21 cellular contexts compared by ENCODE assay signal in the genomic region with DNA sequence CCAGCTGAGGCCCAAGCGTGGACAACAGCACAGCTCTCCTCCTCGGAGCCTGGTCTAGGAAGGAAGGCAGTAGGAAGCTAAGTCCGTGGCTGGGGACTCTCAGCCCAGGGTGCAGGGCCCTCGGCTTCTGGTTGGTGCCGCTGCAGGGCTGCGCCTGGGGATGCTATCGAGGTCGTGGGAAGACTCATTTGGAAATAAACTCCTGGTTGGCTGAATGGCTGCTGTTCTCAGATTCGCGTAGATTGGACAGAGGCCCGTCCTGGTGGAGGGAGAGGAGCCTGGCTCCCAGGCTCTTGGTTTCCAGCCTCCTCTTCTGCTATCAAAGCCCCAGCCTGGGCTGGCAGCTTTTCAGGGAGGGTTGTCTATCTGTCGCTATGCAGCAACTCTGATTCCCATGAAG.
DNase-seq lines count a peak whose midpoint lies in the region; ATAC-seq, FAIRE-seq and TF ChIP-seq lines count a peak whose summit lies in the region.
"Had no signal": no experiment of that assay in that cellular context is flagged by ENCODE, and none has a peak within 500 bp of the region (broad histone marks: within the 10 kb centered on the region; RNA-seq: fewer than 3 reads in every experiment).

No MANE protein-coding gene starts in this region.

- no peaks in the 10 kb centered on the region for H3K9me3 Mint-ChIP-seq in neural progenitor cell

- TF ChIP-seq CTCF in liver (IDR thresholded peaks at IDR 0.05; ENCODE audit: low read depth, low read length, missing input control) (no peak), HepG2 (CRISPR knock-in tag; IDR thresholded peaks at IDR 0.05) (no peak), neural progenitor cell (IDR thresholded peaks at IDR 0.05) (no peak)

- BruUV-seq in HepG2 (replicated peaks; lab: Mats Ljungman, UMichigan) = no TSS peak

- no peak for TF ChIP-seq POLR2A in HepG2 (IDR thresholded peaks at IDR 0.05; ENCODE audit: insufficient read depth in 1 of 2, low read depth in 2 of 2, low read length in 2 of 2)

- H3F3A ChIP-seq in neural progenitor cell (ENCODE audit: low read depth) = no peaks in the 10 kb centered on the region

- no peak overlapping the region for H3K9ac ChIP-seq in liver (ENCODE audit: low read depth in 1 of 2, low read length in 2 of 2)
- H3K9ac ChIP-seq in HepG2 (ENCODE audit: insufficient read depth, low read depth, low read length) = no peak overlapping the region
- no peak overlapping the region for H3K9ac ChIP-seq in neural progenitor cell
- H3K9ac ChIP-seq: BLaER1, parathyroid adenoma had no signal

- TF ChIP-seq RAD21 in liver (IDR thresholded peaks at IDR 0.05) = peak; percentile 26 to 57
- no peak for TF ChIP-seq RAD21 in HepG2 (CRISPR knock-in tag; IDR thresholded peaks at IDR 0.05)

- H2AFZ ChIP-seq in HepG2 (ENCODE audit: low read length) = no peak overlapping the region
- peak overlapping the region; percentile 57 for H2AFZ ChIP-seq in neural progenitor cell (replicated peaks)
- H2AFZ ChIP-seq: parathyroid adenoma had no signal

- H3K27me3 Mint-ChIP-seq in neural progenitor cell (ENCODE audit: insufficient read depth, low read depth) = peaks cover 2% of the 10 kb centered on the region
- H3K27me3 Mint-ChIP-seq: activated CD8-positive, alpha-beta memory T cell treated with anti-CD3 and anti-CD28 coated beads, Interleukin-2, amount 10 ng/mL, durations not matched to agents 7 days and 5 days; activated naive CD8-positive, alpha-beta T cell had no signal

- ATAC-seq in HepG2 (no peak; the same call in 2 of the 3 replicates), Right ventricle myocardium superior (ENCODE audit: poor library complexity) (no peak), HG03108 (IDR thresholded peaks at IDR 0.05; ENCODE audit: unreplicated experiment) (no peak)
- ATAC-seq: activated CD8-positive, alpha-beta memory T cell treated with anti-CD3 and anti-CD28 coated beads, Interleukin-2, amount 10 ng/mL, durations not matched to agents 7 days and 5 days; stimulated activated naive CD8-positive, alpha-beta T cell treated with anti-CD3 and anti-CD28 coated beads, Interleukin-15, Interleukin-2, amounts not matched to agents 100 U/mL and 50 U/mL, for 24 hours; T-cell had no signal

- H3K27me3 ChIP-seq in liver (ENCODE audit: control insufficient read depth in 4 of 4, insufficient read depth in 4 of 4, low read length in 3 of 4) = no peaks in the 10 kb centered on the region
- H3K27me3 ChIP-seq in HepG2 (ENCODE audit: control insufficient read depth in 1 of 2, insufficient read depth in 2 of 2, low read length in 2 of 2) = no peaks in the 10 kb centered on the region
- no peaks in the 10 kb centered on the region for H3K27me3 ChIP-seq in neural progenitor cell
- H3K27me3 ChIP-seq: BLaER1, upper lobe of left lung had no signal

- POLR2A ChIA-PET in HepG2 (lab: Yijun Ruan, JAX) = no interaction called here

- no peak overlapping the region for H3K4me3 Mint-ChIP-seq in neural progenitor cell
- H3K4me3 Mint-ChIP-seq: activated CD8-positive, alpha-beta memory T cell treated with anti-CD3 and anti-CD28 coated beads, Interleukin-2, amount 10 ng/mL, durations not matched to agents 7 days and 5 days; activated naive CD8-positive, alpha-beta T cell; brain; T-cell had no signal

- no peak overlapping the region for H3K27ac Mint-ChIP-seq in neural progenitor cell
- H3K27ac Mint-ChIP-seq: activated CD8-positive, alpha-beta memory T cell treated with anti-CD3 and anti-CD28 coated beads, Interleukin-2, amount 10 ng/mL, durations not matched to agents 7 days and 5 days; activated naive CD8-positive, alpha-beta T cell; brain; T-cell had no signal

- no peak for FAIRE-seq in HepG2 (lab: Jason Lieb, UNC)
- FAIRE-seq: A204.1 had no signal

- WGBS in liver = 85% methylated on average over 12 of the region's 12 CpGs
- 43% methylated on average over 8 of the region's 12 CpGs for WGBS in HepG2 (ENCODE audit: low lambda C conversion rate)

- H3K36me3 Mint-ChIP-seq in neural progenitor cell = no peaks in the 10 kb centered on the region
- H3K36me3 Mint-ChIP-seq: activated CD8-positive, alpha-beta memory T cell treated with anti-CD3 and anti-CD28 coated beads, Interleukin-2, amount 10 ng/mL, durations not matched to agents 7 days and 5 days; activated naive CD8-positive, alpha-beta T cell; brain; T-cell had no signal

- H3K4me2 ChIP-seq in HepG2 (ENCODE audit: low read depth, low read length) (no peak overlapping the region), neural progenitor cell (no peak overlapping the region)
- H3K4me2 ChIP-seq: BLaER1 had no signal

- H3K36me3 ChIP-seq in liver (ENCODE audit: control insufficient read depth in 4 of 4, insufficient read depth in 3 of 4, low read depth in 1 of 4, low read length in 3 of 4) = no peaks in the 10 kb centered on the region
- H3K36me3 ChIP-seq in HepG2 (replicated peaks in 1 of 2; ENCODE audit: control insufficient read depth in 1 of 2, insufficient read depth in 2 of 2, low read length in 2 of 2) = no peaks in the 10 kb centered on the region
- no peaks in the 10 kb centered on the region for H3K36me3 ChIP-seq in neural progenitor cell
- H3K36me3 ChIP-seq: BLaER1, upper lobe of left lung had no signal

- H3K4me1 Mint-ChIP-seq in neural progenitor cell = peaks cover 5% of the 10 kb centered on the region
- H3K4me1 Mint-ChIP-seq: activated CD8-positive, alpha-beta memory T cell treated with anti-CD3 and anti-CD28 coated beads, Interleukin-2, amount 10 ng/mL, durations not matched to agents 7 days and 5 days; T-cell had no signal

- H3K27ac ChIP-seq in liver (ENCODE audit: low read depth in 1 of 2, low read length in 2 of 2) (no peak overlapping the region), HepG2 (ENCODE audit: extremely low read length, insufficient read depth, low read length) (no peak overlapping the region), neural progenitor cell (no peak overlapping the region)
- H3K27ac ChIP-seq: BLaER1, parathyroid adenoma, upper lobe of left lung had no signal

- DNase-seq in HepG2 (ENCODE audit: low spot score) = no peak
- peak; percentile 44 for DNase-seq in Right ventricle myocardium superior
- DNase-seq in neural progenitor cell (ENCODE audit: low spot score) = no peak
- DNase-seq in cerebellar nuclear complex (lab: John Stamatoyannopoulos, UW) = no peak
- no peak for DNase-seq in NCI-H1417 treated with DMSO at 0.1 percent for 48 hours (lab: John Stamatoyannopoulos, UW)
- DNase-seq in activated CD4-positive, alpha-beta T cell treated with anti-CD3 and anti-CD28 coated beads, Interleukin-2, amount 50 U/mL, for 4 hours = no peak
- DNase-seq: activated CD4-positive, alpha-beta T cell treated with anti-CD3 and anti-CD28 coated beads for 4 hours; activated CD8-positive, alpha-beta memory T cell treated with anti-CD3 and anti-CD28 coated beads, Interleukin-2, amount 10 ng/mL, durations not matched to agents 7 days and 5 days; NCI-H1105 treated with DMSO at 0.1 percent for 48 hours; NCI-H524 treated with DMSO at 0.1 percent for 48 hours; SHP77 treated with DMSO at 0.1 percent for 48 hours; stimulated activated naive CD8-positive, alpha-beta T cell treated with anti-CD3 and anti-CD28 coated beads, Interleukin-15, Interleukin-2, amounts not matched to agents 100 U/mL and 50 U/mL, for 24 hours; T-cell had no signal

- TF ChIP-seq EP300 in HepG2 (IDR thresholded peaks at IDR 0.05; ENCODE audit: low read depth in 2 of 2, low read length in 2 of 2) (no peak), HepG2 (CRISPR knock-in tag; IDR thresholded peaks at IDR 0.05; ENCODE audit: borderline replicate concordance) (no peak)

- CTCF ChIA-PET in HepG2 (lab: Yijun Ruan, JAX; ENCODE audit: low intra/inter-chr PET ratio, low total read pairs) = no interaction called here

- no peaks in the 10 kb centered on the region for H3K9me3 ChIP-seq in liver (ENCODE audit: control insufficient read depth in 4 of 4, low read length in 3 of 4)
- H3K9me3 ChIP-seq in HepG2 (ENCODE audit: low read length) = no peaks in the 10 kb centered on the region
- H3K9me3 ChIP-seq in neural progenitor cell (ENCODE audit: low read depth) = no peaks in the 10 kb centered on the region
- H3K9me3 ChIP-seq: BLaER1, upper lobe of left lung had no signal

- H3K79me2 ChIP-seq in HepG2 (ENCODE audit: insufficient read depth, low read length) = no peaks in the 10 kb centered on the region
- no peaks in the 10 kb centered on the region for H3K79me2 ChIP-seq in neural progenitor cell (ENCODE audit: low read depth)
- H3K79me2 ChIP-seq: parathyroid adenoma had no signal

- in situ Hi-C loops in HepG2 (cut with HindIII; ENCODE audit: extremely low pct_ligation_motif_present, low pct_unique_long_range_greater_than_20kb) = no loop called here

- H3K4me1 ChIP-seq in liver (ENCODE audit: control insufficient read depth in 4 of 4, insufficient read depth in 4 of 4, low read length in 3 of 4) = no peaks in the 10 kb centered on the region
- no peaks in the 10 kb centered on the region for H3K4me1 ChIP-seq in HepG2 (ENCODE audit: insufficient read depth, low read length)
- no peaks in the 10 kb centered on the region for H3K4me1 ChIP-seq in neural progenitor cell
- H3K4me1 ChIP-seq: parathyroid adenoma, upper lobe of left lung had no signal

- no peaks in the 10 kb centered on the region for H4K20me1 ChIP-seq in HepG2 (ENCODE audit: insufficient read depth, low read length)
- no peaks in the 10 kb centered on the region for H4K20me1 ChIP-seq in neural progenitor cell (ENCODE audit: low read depth)
- H4K20me1 ChIP-seq: BLaER1 had no signal

- intact Hi-C loops in HepG2 (cut with micrococcal nuclease; ENCODE audit: unreplicated experiment) = no loop called here
- intact Hi-C loops in Right ventricle myocardium superior (cut with DNase I) = no loop called here

- H3K4me3 ChIP-seq in liver (ENCODE audit: low read depth in 1 of 3, low read length in 3 of 3) (no peak overlapping the region), HepG2 (replicated peaks in 1 of 3; ENCODE audit: insufficient read depth in 1 of 3, low read depth in 2 of 3, low read length in 3 of 3) (no peak overlapping the region), neural progenitor cell (no peak overlapping the region)
- H3K4me3 ChIP-seq: BLaER1, upper lobe of left lung had no signal

TF ChIP-seq in liver, 16 proteins besides CTCF, POLR2A, EP300 and RAD21 (continues in another document):
- no peak for TF ChIP-seq RXRA (IDR thresholded peaks at IDR 0.05)
- no peak for TF ChIP-seq JUND (IDR thresholded peaks at IDR 0.05)

TF ChIP-seq in HepG2, 621 proteins besides CTCF, POLR2A, EP300 and RAD21 (continues in another document):
- TF ChIP-seq ZFY (CRISPR knock-in tag; IDR thresholded peaks at IDR 0.05) = no peak
- TF ChIP-seq ZNF670 (CRISPR knock-in tag; IDR thresholded peaks at IDR 0.05; ENCODE audit: borderline replicate concordance) = no peak
- TF ChIP-seq NCOA2 (CRISPR knock-in tag; IDR thresholded peaks at IDR 0.05) = no peak
